In the genomic region with DNA sequence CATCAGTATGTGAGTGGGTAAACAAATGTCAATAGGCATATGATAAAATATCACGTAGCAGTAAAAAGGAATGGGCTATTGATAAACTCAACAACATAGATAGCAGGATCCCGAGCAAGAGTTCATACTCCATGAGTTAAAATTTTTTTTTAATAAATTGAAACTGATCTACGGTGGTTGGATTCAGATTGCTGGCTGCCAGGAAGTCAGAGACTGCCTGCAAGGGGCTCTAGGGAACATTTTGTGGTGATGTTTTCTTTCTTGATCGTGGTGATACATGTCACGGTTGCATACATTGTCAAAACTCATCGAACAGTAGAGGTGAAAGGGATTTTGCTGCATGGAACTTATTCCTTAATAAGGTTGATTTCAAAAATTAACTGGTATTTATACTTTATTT, we compare ENCODE assay signal across 19 cellular contexts.
A peak's percentile ranks its signal among the peaks of the same experiment; 100 is the strongest.
DNase-seq lines count a peak whose midpoint lies in the region; ATAC-seq, FAIRE-seq and TF ChIP-seq lines count a peak whose summit lies in the region.
"Had no signal": no experiment of that assay in that cellular context is flagged by ENCODE, and none has a peak within 500 bp of the region (broad histone marks: within the 10 kb centered on the region; RNA-seq: fewer than 3 reads in every experiment).

No MANE protein-coding gene starts in this region.

- no peaks in the 10 kb centered on the region for H3K9me1 ChIP-seq in endothelial cell of umbilical vein (replicated peaks; ENCODE audit: control insufficient read depth, extremely low read depth, insufficient read depth, low read length)

- H3K27me3 ChIP-seq in Loucy (ENCODE audit: insufficient read depth, low read length, poor library complexity, severe bottlenecking) (no peaks in the 10 kb centered on the region), endothelial cell of umbilical vein (ENCODE audit: control insufficient read depth in 2 of 2, insufficient read depth in 2 of 2, low read length in 2 of 2) (no peaks in the 10 kb centered on the region), psoas muscle (ENCODE audit: insufficient read depth in 3 of 3, low read length in 2 of 3) (no peaks in the 10 kb centered on the region), esophagus muscularis mucosa (no peaks in the 10 kb centered on the region)
- H3K27me3 ChIP-seq in CD4-positive, alpha-beta T cell (ENCODE audit: control insufficient read depth, insufficient read depth, low read length) = no peaks in the 10 kb centered on the region
- H3K27me3 ChIP-seq: colonic mucosa had no signal

- H3K27me3 Mint-ChIP-seq in CD4-positive, alpha-beta T cell = no peaks in the 10 kb centered on the region
- H3K27me3 Mint-ChIP-seq: activated naive CD8-positive, alpha-beta T cell; naive B cell had no signal

- CTCF ChIA-PET in endothelial cell of umbilical vein (lab: Charles Lee) = no interaction called here
- CTCF ChIA-PET in CD4-positive, alpha-beta T cell (lab: Charles Lee) = no interaction called here

- no peaks in the 10 kb centered on the region for H3K36me3 Mint-ChIP-seq in CD4-positive, alpha-beta T cell (ENCODE audit: low read depth)
- H3K36me3 Mint-ChIP-seq: activated naive CD8-positive, alpha-beta T cell; naive B cell had no signal

- dilution Hi-C loops in endothelial cell of umbilical vein (cut with MboI; ENCODE audit: extremely low pct_ligation_motif_present, low sequenced_read_pairs) = no loop called here

- H3K9me3 ChIP-seq in Loucy (ENCODE audit: insufficient read depth, low read depth, low read length) = no peaks in the 10 kb centered on the region
- no peaks in the 10 kb centered on the region for H3K9me3 ChIP-seq in endothelial cell of umbilical vein (replicated peaks; ENCODE audit: control insufficient read depth, insufficient read depth, low read length)
- no peaks in the 10 kb centered on the region for H3K9me3 ChIP-seq in psoas muscle
- H3K9me3 ChIP-seq in CD4-positive, alpha-beta T cell (ENCODE audit: control insufficient read depth, low read length) = no peaks in the 10 kb centered on the region
- H3K9me3 ChIP-seq in esophagus muscularis mucosa = no peaks in the 10 kb centered on the region
- H3K9me3 ChIP-seq: Caco-2, colonic mucosa had no signal

- no peak for TF ChIP-seq EP300 in esophagus muscularis mucosa (IDR thresholded peaks at IDR 0.05)

- peaks cover 37% of the 10 kb centered on the region for H3K4me1 Mint-ChIP-seq in CD4-positive, alpha-beta T cell (ENCODE audit: low read depth)

- H3K9ac ChIP-seq in Loucy (ENCODE audit: low read depth, low read length, poor library complexity, severe bottlenecking) (peak overlapping the region; percentile 99), endothelial cell of umbilical vein (replicated peaks; ENCODE audit: extremely low read depth, insufficient read depth, low read length) (no peak overlapping the region)

- H3K79me2 ChIP-seq in Loucy (ENCODE audit: insufficient read depth, low read length) (peaks cover 73% of the 10 kb centered on the region), endothelial cell of umbilical vein (ENCODE audit: control insufficient read depth, insufficient read depth, low read length) (peaks cover 3% of the 10 kb centered on the region)

- H3F3A ChIP-seq in Loucy (ENCODE audit: low read depth) = no peaks in the 10 kb centered on the region

- ATAC-seq in psoas muscle = no peak
- ATAC-seq in CD4-positive, alpha-beta T cell (ENCODE audit: poor library complexity) = no peak
- ATAC-seq: activated CD4-positive, CD25-positive, alpha-beta regulatory T cell treated with anti-CD3 and anti-CD28 coated beads, Interleukin-2, amount 50 U/mL, for 24 hours had no signal

- no peaks in the 10 kb centered on the region for H3K9me2 ChIP-seq in Loucy (replicated peaks; ENCODE audit: low read depth, low read length)

- no peak overlapping the region for H2AFZ ChIP-seq in Loucy (ENCODE audit: low read length)
- H2AFZ ChIP-seq in endothelial cell of umbilical vein (ENCODE audit: low read depth, low read length) = no peak overlapping the region

- H3K4me2 ChIP-seq in Loucy (ENCODE audit: low read depth, low read length, poor library complexity, severe bottlenecking) (peak overlapping the region; percentile 97), endothelial cell of umbilical vein (ENCODE audit: insufficient read depth, low read length) (no peak overlapping the region)

- no TSS peak for BruUV-seq in endothelial cell of umbilical vein (replicated peaks; lab: Mats Ljungman, UMichigan)

- POLR2A ChIA-PET in endothelial cell of umbilical vein (lab: Charles Lee) = no interaction called here
- POLR2A ChIA-PET in CD4-positive, alpha-beta T cell (lab: Charles Lee) = no interaction called here

- no peaks in the 10 kb centered on the region for H3K9me3 Mint-ChIP-seq in CD4-positive, alpha-beta T cell
- H3K9me3 Mint-ChIP-seq: naive B cell had no signal

- H4K20me1 ChIP-seq in Loucy (ENCODE audit: insufficient read depth, low read length, poor library complexity, severe bottlenecking) (no peaks in the 10 kb centered on the region), endothelial cell of umbilical vein (replicated peaks; ENCODE audit: control insufficient read depth, extremely low read depth, insufficient read depth, low read length) (no peaks in the 10 kb centered on the region)

- H3K4me3 Mint-ChIP-seq in CD4-positive, alpha-beta T cell = no peak overlapping the region
- H3K4me3 Mint-ChIP-seq: activated naive CD8-positive, alpha-beta T cell had no signal

- intact Hi-C loops in endothelial cell of umbilical vein (cut with micrococcal nuclease) = no loop called here
- intact Hi-C loops in psoas muscle (cut with DNase I) = loop anchor here (2.0 to 5.0 kb wide), 2 partner anchors 13 to 33 kb away; no protein-coding TSS in a partner anchor
- intact Hi-C loops in CD4-positive, alpha-beta T cell (cut with DNase I, micrococcal nuclease) = loop anchor here in 1 of 2 experiments (10.0 kb wide), 1 partner anchor 875 kb away; the partner anchor contains the start of gene NUP50
- intact Hi-C loops in esophagus muscularis mucosa (cut with DNase I) = no loop called here

- H3K4me1 ChIP-seq in Loucy (ENCODE audit: insufficient read depth, low read length, poor library complexity, severe bottlenecking) = peaks cover 75% of the 10 kb centered on the region
- H3K4me1 ChIP-seq in endothelial cell of umbilical vein (ENCODE audit: control insufficient read depth, extremely low read depth, insufficient read depth, low read length) = peaks cover 32% of the 10 kb centered on the region
- H3K4me1 ChIP-seq in psoas muscle = peaks cover 71% of the 10 kb centered on the region
- H3K4me1 ChIP-seq in esophagus muscularis mucosa = peaks cover 38 to 76% (median 56%) of the 10 kb centered on the region in 4 donors

- H3K36me3 ChIP-seq in Loucy (ENCODE audit: insufficient read depth, low read length) (no peaks in the 10 kb centered on the region), endothelial cell of umbilical vein (ENCODE audit: control insufficient read depth in 2 of 2, extremely low read depth in 1 of 2, insufficient read depth in 2 of 2, low read length in 2 of 2) (no peaks in the 10 kb centered on the region), psoas muscle (ENCODE audit: insufficient read depth in 1 of 2, low read depth in 1 of 2) (no peaks in the 10 kb centered on the region), esophagus muscularis mucosa (no peaks in the 10 kb centered on the region)
- H3K36me3 ChIP-seq: colonic mucosa had no signal

- TF ChIP-seq CTCF in Loucy (conservative IDR thresholded peaks at IDR 0.05; ENCODE audit: low read length) (no peak), endothelial cell of umbilical vein (IDR thresholded peaks at IDR 0.05; ENCODE audit: extremely low read depth in 1 of 2, insufficient read depth in 1 of 2, low read depth in 1 of 2, low read length in 2 of 2) (no peak), psoas muscle (IDR thresholded peaks at IDR 0.05) (no peak), esophagus muscularis mucosa (IDR thresholded peaks at IDR 0.05) (no peak)
- TF ChIP-seq CTCF in CD4-positive, alpha-beta T cell (IDR thresholded peaks at IDR 0.05) = no peak

- TF ChIP-seq POLR2A in endothelial cell of umbilical vein (IDR thresholded peaks at IDR 0.05; ENCODE audit: low read depth, low read length) (no peak), esophagus muscularis mucosa (IDR thresholded peaks at IDR 0.05; ENCODE audit: low read depth) (no peak)

- H3K4me3 ChIP-seq in Loucy (ENCODE audit: low read length, poor library complexity, severe bottlenecking) = peak overlapping the region; percentile 95
- H3K4me3 ChIP-seq in endothelial cell of umbilical vein (replicated peaks in 1 of 3; ENCODE audit: insufficient read depth in 1 of 3, low read depth in 1 of 3, low read length in 3 of 3) = no peak overlapping the region
- H3K4me3 ChIP-seq in psoas muscle = no peak overlapping the region
- H3K4me3 ChIP-seq in esophagus muscularis mucosa = no peak overlapping the region
- H3K4me3 ChIP-seq: colonic mucosa had no signal

- no peak overlapping the region for H3K27ac ChIP-seq in endothelial cell of umbilical vein (ENCODE audit: insufficient read depth, low read depth, low read length)
- H3K27ac ChIP-seq in psoas muscle = peak overlapping the region; percentile 99
- no peak overlapping the region for H3K27ac ChIP-seq in CD4-positive, alpha-beta T cell (ENCODE audit: low read depth, low read length)
- peak overlapping the region in 1 of 4 donors; percentile 16 for H3K27ac ChIP-seq in esophagus muscularis mucosa (replicated peaks in 1 of 4)
- H3K27ac ChIP-seq: colonic mucosa had no signal

- DNase-seq in 8988T = peak; percentile 1
- no peak for DNase-seq in endothelial cell of umbilical vein (ENCODE audit: low read depth, low spot score)
- DNase-seq in psoas muscle = no peak
- no peak for DNase-seq in activated CD8-positive, alpha-beta memory T cell treated with anti-CD3 and anti-CD28 coated beads, Interleukin-2, amount 50 U/mL, for 48 hours
- no peak for DNase-seq in CD4-positive, alpha-beta T cell
- no peak for DNase-seq in esophagus muscularis mucosa (ENCODE audit: extremely low spot score)
- DNase-seq: Caco-2; colonic mucosa; foreskin melanocyte; KBM-7; mammary epithelial cell; naive B cell; NCI-H1105; NCI-H748 treated with DMSO at 0.1 percent for 48 hours; stimulated activated CD4-positive, alpha-beta T cell treated with anti-CD3 and anti-CD28 coated beads, Interleukin-4, amount 100 ng/mL, for 24 hours; T1000 had no signal

- H3K27ac Mint-ChIP-seq in CD4-positive, alpha-beta T cell = no peak overlapping the region

- peak; percentile 15 for FAIRE-seq in endothelial cell of umbilical vein (lab: Jason Lieb, UNC)

- WGBS in psoas muscle, 3 donors = 43 to 67% (median 48%) methylated on average over 6 of the region's 6 CpGs
- 55% methylated on average over 6 of the region's 6 CpGs for WGBS in esophagus muscularis mucosa

TF ChIP-seq in endothelial cell of umbilical vein, 7 proteins besides CTCF, POLR2A, EP300 and RAD21 (continues in another document):
- TF ChIP-seq GATA2 (IDR thresholded peaks at IDR 0.05; ENCODE audit: insufficient read depth, insufficient read length, low read depth, low read length) (no peak), POLR2AphosphoS5 (IDR thresholded peaks at IDR 0.05; ENCODE audit: insufficient read depth, low read depth, low read length) (no peak), MYC (IDR thresholded peaks at IDR 0.05; ENCODE audit: low read depth, low read length) (no peak), EZH2 (IDR thresholded peaks at IDR 0.05; ENCODE audit: borderline replicate concordance, low read depth, low read length, severe bottlenecking) (no peak)

Comparison
In these comparisons a context has a peak if more than half of its experiments do, and no peak if none do; other contexts are left out.
1. intact Hi-C loops: an anchor here in psoas muscle (2.0 to 5.0 kb wide); none called in endothelial cell of umbilical vein and esophagus muscularis mucosa.